1 cellular context compared by ENCODE assay signal in genomic region chr11:61507012-61507768, GRCh38.
TF ChIP-seq lines count a peak whose summit lies in the region.

No MANE protein-coding gene starts in this region.

TF ChIP-seq in WTC11, 78 proteins besides CTCF, POLR2A, EP300 and RAD21 (continued from another document):
- TF ChIP-seq ZNF671 (CRISPR knock-in tag; IDR thresholded peaks at IDR 0.05) = no peak
- no peak for TF ChIP-seq NR3C1 (CRISPR knock-in tag; conservative IDR thresholded peaks at IDR 0.05; ENCODE audit: low read depth)
- no peak for TF ChIP-seq ZNF396 (CRISPR knock-in tag; IDR thresholded peaks at IDR 0.05; ENCODE audit: borderline replicate concordance)
- no peak for TF ChIP-seq ZNF263 (CRISPR knock-in tag; IDR thresholded peaks at IDR 0.05; ENCODE audit: low read depth)
- TF ChIP-seq CDX4 (CRISPR knock-in tag; IDR thresholded peaks at IDR 0.05; ENCODE audit: borderline replicate concordance) = no peak
- no peak for TF ChIP-seq CREB1 (CRISPR knock-in tag; IDR thresholded peaks at IDR 0.05)
- TF ChIP-seq HMGA2 (CRISPR knock-in tag; IDR thresholded peaks at IDR 0.05) = no peak
- TF ChIP-seq E2F1 (CRISPR knock-in tag; IDR thresholded peaks at IDR 0.05) = no peak
- no peak for TF ChIP-seq TP53 (CRISPR knock-in tag; IDR thresholded peaks at IDR 0.05)
- no peak for TF ChIP-seq GABPB1 (CRISPR knock-in tag; IDR thresholded peaks at IDR 0.05)
- TF ChIP-seq RELA (CRISPR knock-in tag; IDR thresholded peaks at IDR 0.05; ENCODE audit: borderline replicate concordance) = no peak
- no peak for TF ChIP-seq IRF2 (CRISPR knock-in tag; IDR thresholded peaks at IDR 0.05; ENCODE audit: borderline replicate concordance, low read depth)
- no peak for TF ChIP-seq JUN (CRISPR knock-in tag; IDR thresholded peaks at IDR 0.05)
